ENCODE assay signal across 29 cellular contexts in the genomic region with DNA sequence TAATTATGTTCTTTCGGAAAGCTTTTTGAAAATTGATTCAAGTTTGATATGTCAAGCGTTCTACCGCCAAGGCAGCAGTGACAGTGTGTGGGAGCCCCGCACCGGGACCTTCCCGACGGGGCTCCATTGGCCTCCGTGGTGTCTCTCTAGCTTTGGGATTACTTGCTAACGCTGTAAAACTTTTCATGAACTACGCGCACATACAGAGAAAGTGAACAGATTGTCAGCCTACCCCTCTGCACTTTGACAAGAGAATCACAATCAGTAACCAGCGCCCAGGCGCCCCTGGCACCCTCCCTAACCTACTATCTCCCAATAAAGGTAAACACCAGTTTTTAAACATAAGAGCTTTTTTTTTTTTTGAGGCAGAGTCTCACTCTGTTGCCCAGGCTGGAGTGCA.
"Had no signal": no experiment of that assay in that cellular context is flagged by ENCODE, and none has a peak within 500 bp of the region (broad histone marks: within the 10 kb centered on the region; RNA-seq: fewer than 3 reads in every experiment).

No MANE protein-coding gene starts in this region.

- H3K9me3 ChIP-seq: suprapubic skin, testis, thoracic aorta, thyroid gland, tibial artery, tibial nerve, transverse colon, upper lobe of left lung, upper lobe of right lung, uterus, vagina had no signal

- H3K4me3 Mint-ChIP-seq: stimulated activated effector memory CD8-positive, alpha-beta T cell treated with anti-CD3 and anti-CD28 coated beads, Interleukin-12 subunit alpha, Interleukin-12 subunit beta, amount 100 ng/mL, for 72 hours; stimulated activated memory B cell treated with anti-CD40 and anti-IgM and Interleukin-4, amounts not matched to agents 10 μg/mL and 1 μg/mL and 100 μg/mL, for 72 hours; stimulated activated naive B cell treated with anti-CD40 and anti-IgM and Interleukin-4, amounts not matched to agents 10 μg/mL and 1 μg/mL and 100 μg/mL, for 72 hours; stimulated activated naive CD8-positive, alpha-beta T cell treated with anti-CD3 and anti-CD28 coated beads, Interleukin-15, amount 100 ng/mL, for 72 hours; stimulated activated naive CD8-positive, alpha-beta T cell treated with anti-CD3 and anti-CD28 coated beads, Interleukin-15, Interleukin-2, amounts not matched to agents 100 ng/mL and 50 ng/mL, for 24 hours; type B pancreatic cell had no signal

- H3K4me1 Mint-ChIP-seq: stimulated activated effector memory CD8-positive, alpha-beta T cell treated with anti-CD3 and anti-CD28 coated beads, Interleukin-12 subunit alpha, Interleukin-12 subunit beta, amount 100 ng/mL, for 72 hours; stimulated activated memory B cell treated with anti-CD40 and anti-IgM and Interleukin-4, amounts not matched to agents 10 μg/mL and 1 μg/mL and 100 μg/mL, for 72 hours; stimulated activated naive B cell treated with anti-CD40 and anti-IgM and Interleukin-4, amounts not matched to agents 10 μg/mL and 1 μg/mL and 100 μg/mL, for 72 hours; stimulated activated naive CD8-positive, alpha-beta T cell treated with anti-CD3 and anti-CD28 coated beads, Interleukin-15, amount 100 ng/mL, for 72 hours had no signal

- H3K36me3 ChIP-seq: stomach, suprapubic skin, thoracic aorta, thyroid gland, tibial artery, tibial nerve, transverse colon, upper lobe of left lung, upper lobe of right lung, uterus, vagina had no signal

- H3K9me3 Mint-ChIP-seq: stimulated activated effector memory CD8-positive, alpha-beta T cell treated with anti-CD3 and anti-CD28 coated beads, Interleukin-12 subunit alpha, Interleukin-12 subunit beta, amount 100 ng/mL, for 72 hours; stimulated activated memory B cell treated with anti-CD40 and anti-IgM and Interleukin-4, amounts not matched to agents 10 μg/mL and 1 μg/mL and 100 μg/mL, for 72 hours; stimulated activated naive CD8-positive, alpha-beta T cell treated with anti-CD3 and anti-CD28 coated beads, Interleukin-15, amount 100 ng/mL, for 72 hours; stimulated activated naive CD8-positive, alpha-beta T cell treated with anti-CD3 and anti-CD28 coated beads, Interleukin-15, Interleukin-2, amounts not matched to agents 100 ng/mL and 50 ng/mL, for 24 hours; type B pancreatic cell had no signal

- H3K36me3 Mint-ChIP-seq: stimulated activated effector memory CD8-positive, alpha-beta T cell treated with anti-CD3 and anti-CD28 coated beads, Interleukin-12 subunit alpha, Interleukin-12 subunit beta, amount 100 ng/mL, for 72 hours; stimulated activated memory B cell treated with anti-CD40 and anti-IgM and Interleukin-4, amounts not matched to agents 10 μg/mL and 1 μg/mL and 100 μg/mL, for 72 hours; stimulated activated naive B cell treated with anti-CD40 and anti-IgM and Interleukin-4, amounts not matched to agents 10 μg/mL and 1 μg/mL and 100 μg/mL, for 72 hours; type B pancreatic cell had no signal

- ATAC-seq: stimulated activated effector memory CD8-positive, alpha-beta T cell treated with anti-CD3 and anti-CD28 coated beads, Interleukin-12 subunit alpha, Interleukin-12 subunit beta, amount 100 ng/mL, for 72 hours; stimulated activated memory B cell treated with anti-CD40 and anti-IgM and Interleukin-4, amounts not matched to agents 10 μg/mL and 1 μg/mL and 100 μg/mL, for 72 hours; stimulated activated naive B cell treated with anti-CD40 and anti-IgM and Interleukin-4, amounts not matched to agents 10 μg/mL and 1 μg/mL and 100 μg/mL, for 72 hours; stimulated activated naive CD8-positive, alpha-beta T cell treated with anti-CD3 and anti-CD28 coated beads, Interleukin-15, amount 100 ng/mL, for 72 hours; stimulated activated naive CD8-positive, alpha-beta T cell treated with anti-CD3 and anti-CD28 coated beads, Interleukin-15, Interleukin-2, amounts not matched to agents 100 U/mL and 50 U/mL, for 24 hours; upper lobe of right lung had no signal

- FAIRE-seq: urothelium cell line had no signal

- H3K4me3 ChIP-seq: stomach, suprapubic skin, testis, thoracic aorta, thyroid gland, tibial artery, tibial nerve, transverse colon, upper lobe of left lung, upper lobe of right lung, uterus, vagina had no signal

- H3K27me3 ChIP-seq: testis, thyroid gland, tibial nerve, transverse colon, upper lobe of left lung, upper lobe of right lung, uterus, vagina had no signal

- H3K4me1 ChIP-seq: stomach, suprapubic skin, testis, thyroid gland, tibial artery, tibial nerve, transverse colon, upper lobe of left lung, upper lobe of right lung, uterus, vagina had no signal

- H3K27me3 Mint-ChIP-seq: stimulated activated memory B cell treated with anti-CD40 and anti-IgM and Interleukin-4, amounts not matched to agents 10 μg/mL and 1 μg/mL and 100 μg/mL, for 72 hours; stimulated activated naive CD8-positive, alpha-beta T cell treated with anti-CD3 and anti-CD28 coated beads, Interleukin-15, Interleukin-2, amounts not matched to agents 100 ng/mL and 50 ng/mL, for 24 hours had no signal

- H3K27ac Mint-ChIP-seq: stimulated activated effector memory CD8-positive, alpha-beta T cell treated with anti-CD3 and anti-CD28 coated beads, Interleukin-12 subunit alpha, Interleukin-12 subunit beta, amount 100 ng/mL, for 72 hours; stimulated activated memory B cell treated with anti-CD40 and anti-IgM and Interleukin-4, amounts not matched to agents 10 μg/mL and 1 μg/mL and 100 μg/mL, for 72 hours; stimulated activated naive B cell treated with anti-CD40 and anti-IgM and Interleukin-4, amounts not matched to agents 10 μg/mL and 1 μg/mL and 100 μg/mL, for 72 hours; stimulated activated naive CD8-positive, alpha-beta T cell treated with anti-CD3 and anti-CD28 coated beads, Interleukin-15, amount 100 ng/mL, for 72 hours; stimulated activated naive CD8-positive, alpha-beta T cell treated with anti-CD3 and anti-CD28 coated beads, Interleukin-15, Interleukin-2, amounts not matched to agents 100 ng/mL and 50 ng/mL, for 24 hours; type B pancreatic cell had no signal

- DNase-seq: stimulated activated CD4-positive, alpha-beta T cell treated with anti-CD3 and anti-CD28 coated beads, Interleukin-2, amount 100 ng/mL, for 48 hours; stimulated activated CD4-positive, alpha-beta T cell treated with anti-CD3 and anti-CD28 coated beads, Interleukin-4, amount 100 ng/mL, for 1 hour; stimulated activated CD4-positive, alpha-beta T cell treated with anti-CD3 and anti-CD28 coated beads, Interleukin-4, amount 100 ng/mL, for 24 hours; stimulated activated CD4-positive, alpha-beta T cell treated with anti-CD3 and anti-CD28 coated beads, Interleukin-4, amount 100 ng/mL, for 4 hours; stimulated activated CD8-positive, alpha-beta memory T cell treated with anti-CD3 and anti-CD28 coated beads, Interleukin-4, amount 100 ng/mL, for 48 hours; stimulated activated naive B cell treated with anti-CD40 and anti-IgM and Interleukin-4, amounts not matched to agents 10 μg/mL and 1 μg/mL and 100 μg/mL, for 72 hours; stimulated activated naive CD4-positive, alpha-beta T cell; stimulated activated naive CD4-positive, alpha-beta T cell treated with Interleukin-2 at 50 U/mL for 16 hours; stimulated activated naive CD8-positive, alpha-beta T cell treated with anti-CD3 and anti-CD28 coated beads, Interleukin-15, amount 100 ng/mL, for 72 hours; stimulated activated naive CD8-positive, alpha-beta T cell treated with anti-CD3 and anti-CD28 coated beads, Interleukin-15, Interleukin-2, amounts not matched to agents 100 U/mL and 50 U/mL, for 24 hours; stomach; substantia nigra; testis; thyroid gland; tibial artery; transverse colon; trophoblast cell; upper lobe of left lung; upper lobe of right lung; uterus had no signal

- H3K27ac ChIP-seq: stomach, suprapubic skin, testis, thoracic aorta, thyroid gland, tibial artery, tibial nerve, transverse colon, upper lobe of left lung, upper lobe of right lung, uterus, vagina had no signal
